2 cellular contexts compared by ENCODE assay signal in genomic region chr6:45433533-45434400, GRCh38.
TF ChIP-seq lines count a peak whose summit lies in the region.

No MANE protein-coding gene starts in this region.

TF ChIP-seq in IMR-90, 13 proteins besides CTCF, POLR2A, EP300 and RAD21:
- no peak for TF ChIP-seq RCOR1 (IDR thresholded peaks at IDR 0.05; ENCODE audit: insufficient replicate concordance, low read length)
- TF ChIP-seq USF2 (IDR thresholded peaks at IDR 0.05; ENCODE audit: low read depth, low read length), result no peak
- no peak for TF ChIP-seq MXI1 (IDR thresholded peaks at IDR 0.05; ENCODE audit: borderline replicate concordance, low read depth, low read length)
- no peak for TF ChIP-seq NFE2L2 (IDR thresholded peaks at IDR 0.05; ENCODE audit: low read depth, low read length)
- TF ChIP-seq CHD1 (IDR thresholded peaks at IDR 0.05; ENCODE audit: low read depth, low read length), result no peak
- TF ChIP-seq CEBPB (IDR thresholded peaks at IDR 0.05; ENCODE audit: low read depth, low read length), result no peak
- no peak for TF ChIP-seq FOS (IDR thresholded peaks at IDR 0.05; ENCODE audit: low read depth, low read length)
- no peak for TF ChIP-seq RFX5 (IDR thresholded peaks at IDR 0.05; ENCODE audit: low read depth, low read length)
- no peak for TF ChIP-seq SMC3 (IDR thresholded peaks at IDR 0.05; ENCODE audit: low read depth, low read length)
- no peak for TF ChIP-seq ELK1 (IDR thresholded peaks at IDR 0.05; ENCODE audit: borderline replicate concordance, low read depth, low read length)
- no peak for TF ChIP-seq MAFK (IDR thresholded peaks at IDR 0.05; ENCODE audit: low read depth, low read length)
- TF ChIP-seq BHLHE40 (IDR thresholded peaks at IDR 0.05; ENCODE audit: low read depth, low read length), result no peak
- TF ChIP-seq MAZ (IDR thresholded peaks at IDR 0.05; ENCODE audit: borderline replicate concordance, low read depth, low read length), result no peak

TF ChIP-seq in HepG2, 621 proteins besides CTCF, POLR2A, EP300 and RAD21:
- TF ChIP-seq AHDC1 (CRISPR knock-in tag; IDR thresholded peaks at IDR 0.05; ENCODE audit: borderline replicate concordance), result peak; percentile 24; the same call in 1 of the 2 replicates
- no peak for TF ChIP-seq ZC3H4 (CRISPR knock-in tag; IDR thresholded peaks at IDR 0.05; ENCODE audit: borderline replicate concordance)
- 0 out of 2 replicates have a peak, but pooled peaks have one; percentile 10 for TF ChIP-seq CBX2 (IDR thresholded peaks at IDR 0.05; ENCODE audit: low read depth, low read length)
- TF ChIP-seq CBX2 (CRISPR knock-in tag; IDR thresholded peaks at IDR 0.05; ENCODE audit: low read depth), result no peak
- TF ChIP-seq HMGA1 (CRISPR knock-in tag; conservative IDR thresholded peaks at IDR 0.05), result no peak
- no peak for TF ChIP-seq ZBTB20 (CRISPR knock-in tag; IDR thresholded peaks at IDR 0.05; ENCODE audit: borderline replicate concordance, low read depth)
- TF ChIP-seq NFIC (IDR thresholded peaks at IDR 0.05; ENCODE audit: low read length), result peak; percentile 71; the same call in 1 of the 2 replicates
- peak; percentile 16; the same call in 1 of the 2 replicates for TF ChIP-seq TCF7 (IDR thresholded peaks at IDR 0.05; ENCODE audit: low read depth)
- TF ChIP-seq ZBTB21 (CRISPR knock-in tag; IDR thresholded peaks at IDR 0.05), result no peak
- TF ChIP-seq ZBTB49 (CRISPR knock-in tag; IDR thresholded peaks at IDR 0.05; ENCODE audit: borderline replicate concordance), result no peak
